Comparison of ENCODE assay signal across 1 cellular context in genomic region chr17:8846768-8847211, GRCh38.
TF ChIP-seq lines count a peak whose summit lies in the region.

No MANE protein-coding gene starts in this region.

TF ChIP-seq in GM12878, 131 proteins besides CTCF, POLR2A, EP300 and RAD21 (continued from another document):
- TF ChIP-seq USF2 (IDR thresholded peaks at IDR 0.05; ENCODE audit: borderline replicate concordance, low read depth, low read length) = peak; percentile 47; the same call in 1 of the 2 replicates
- no peak for TF ChIP-seq RFX5 (IDR thresholded peaks at IDR 0.05; ENCODE audit: low read depth, low read length)
- TF ChIP-seq DPF2 (IDR thresholded peaks at IDR 0.05) = no peak
- peak; percentile 69 for TF ChIP-seq HCFC1 (IDR thresholded peaks at IDR 0.05; ENCODE audit: low read length)
- 0 out of 2 replicates have a peak, but pooled peaks have one; percentile 42 for TF ChIP-seq POLR2AphosphoS2 (IDR thresholded peaks at IDR 0.05; ENCODE audit: low read depth, low read length)
- TF ChIP-seq POLR2AphosphoS5 (IDR thresholded peaks at IDR 0.05; ENCODE audit: low read length) = peak; percentile 43; the same call in 1 of the 2 replicates
